Comparison of ENCODE assay signal across 8 cellular contexts in the genomic region with DNA sequence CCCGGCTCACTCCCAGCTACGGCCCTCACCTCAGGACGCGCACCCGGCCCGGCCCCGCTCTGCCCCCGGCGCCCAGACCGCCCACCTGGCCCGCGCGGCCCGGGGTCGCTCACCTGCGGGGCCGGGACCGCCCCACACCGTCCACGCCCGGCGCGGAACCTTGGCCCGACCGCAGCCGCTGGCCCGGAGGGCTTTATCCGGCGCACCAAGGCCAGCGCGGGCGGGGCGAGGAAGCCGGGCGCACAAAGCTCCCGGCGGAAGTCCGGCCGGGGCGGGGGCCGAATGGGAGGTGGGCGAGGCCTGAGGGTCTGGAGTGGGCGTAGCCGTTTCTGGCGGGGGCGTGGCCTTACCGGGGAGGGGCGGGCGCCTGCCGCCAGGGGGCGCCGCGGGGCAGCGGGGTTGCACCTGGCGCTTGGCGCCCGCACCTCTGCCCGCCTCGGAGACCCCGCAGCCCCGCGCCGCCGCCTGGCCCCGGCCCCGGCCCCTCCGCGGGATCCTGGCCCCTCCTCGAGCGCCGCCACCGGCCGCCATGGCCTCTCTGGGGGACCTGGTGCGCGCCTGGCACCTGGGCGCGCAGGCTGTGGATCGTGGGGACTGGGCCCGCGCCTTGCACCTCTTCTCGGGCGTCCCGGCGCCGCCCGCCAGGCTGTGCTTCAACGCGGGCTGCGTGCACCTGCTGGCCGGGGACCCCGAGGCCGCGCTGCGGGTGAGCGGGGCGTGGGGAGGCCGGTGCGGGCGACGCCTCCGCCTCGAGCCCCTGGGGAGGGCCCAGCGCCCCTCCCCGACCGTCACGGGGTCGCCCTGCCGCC. TPM values are rescaled to one million over a fixed set of nuclear protein-coding genes. Genes with fewer than 3 reads are reported as not detected.
DNase-seq lines count a peak whose midpoint lies in the region; ATAC-seq and TF ChIP-seq lines count a peak whose summit lies in the region.

TSS of gene EXD3 (minus strand) at position 162 of the 809 bp plus-strand sequence. CDS start 27,805 bp downstream, outside the sequence.
TSS of gene NOXA1 (plus strand) at position 393 of the 809 bp plus-strand sequence. CDS start at position 530, 137 bp downstream.

- H4K8ac ChIP-seq in H9 (replicated peaks; ENCODE audit: insufficient read length, low read depth, low read length): no peak within 1 kb of the TSS

- no peak within 1 kb of the TSS for H3K4ac ChIP-seq in H9 (ENCODE audit: low read depth, low read length)

- H3K4me1 Mint-ChIP-seq in H9: peaks cover 5 to 7% of the 10 kb centered on the region in 2 experiments

- TF ChIP-seq EP300 in gastroesophageal sphincter (IDR thresholded peaks at IDR 0.05): no peak

- H2BK12ac ChIP-seq in H9 (ENCODE audit: insufficient read length, low read depth, low read length): no peak within 1 kb of the TSS

- no peak within 1 kb of the TSS for H3K56ac ChIP-seq in H9 (ENCODE audit: insufficient read length, low read depth, low read length)

- H3K4me2 ChIP-seq in H9 (ENCODE audit: insufficient read depth, insufficient read length, low read length): peak within 1 kb of the TSS; percentile 97

- H3K79me2 ChIP-seq in H9 (ENCODE audit: insufficient read depth, low read length): no peaks in the 10 kb centered on the region

- peak; percentile 96 for ATAC-seq in gastroesophageal sphincter

- H3K4me3 Mint-ChIP-seq in H9: peak within 1 kb of the TSS; percentile 80 to 91

- no peak within 1 kb of the TSS for H2AFZ ChIP-seq in H9 (ENCODE audit: low read length)

- DNase-seq in GDM1 (lab: John Stamatoyannopoulos, UW) (peak; percentile 90), H9 (peak; percentile 93), MG63 (peak; percentile 88), SJCRH30 (peak; percentile 95 to 96), nucleus accumbens (lab: John Stamatoyannopoulos, UW) (peak in 54 of 56 donors; percentile 26 to 94 (median 78)), substantia nigra (lab: John Stamatoyannopoulos, UW) (peak; percentile 40 to 94 (median 85))
- peak; percentile 86 to 96 (median 94) for DNase-seq in activated naive CD4-positive, alpha-beta T cell (lab: John Stamatoyannopoulos, UW)

- peak within 1 kb of the TSS in 2 of 3 experiments; percentile 11 to 83; a peak in 3 of 7 replicates for H3K27ac Mint-ChIP-seq in H9

- H3K18ac ChIP-seq in H9 (ENCODE audit: insufficient read length, low read depth, low read length): no peak within 1 kb of the TSS

- no peaks in the 10 kb centered on the region for H3K79me1 ChIP-seq in H9 (ENCODE audit: insufficient read depth, low read depth, low read length, poor library complexity, severe bottlenecking)

- no peak within 1 kb of the TSS for H2BK120ac ChIP-seq in H9 (ENCODE audit: low read depth, low read length, poor library complexity, severe bottlenecking)

- no peak within 1 kb of the TSS for H2BK20ac ChIP-seq in H9 (ENCODE audit: low read depth, low read length, poor library complexity, severe bottlenecking)

- H3K27me3 ChIP-seq in H9 (ENCODE audit: insufficient read depth, low read length) (no peaks in the 10 kb centered on the region), MG63 (no peaks in the 10 kb centered on the region), SJCRH30 (no peaks in the 10 kb centered on the region; the same call in 1 of the 2 replicates), gastroesophageal sphincter (no peaks in the 10 kb centered on the region)

- no peak within 1 kb of the TSS; the same call in 1 of the 2 replicates for H3K14ac ChIP-seq in H9 (ENCODE audit: insufficient read depth, low read length)

- no peaks in the 10 kb centered on the region for H3K36me3 ChIP-seq in MG63
- no peaks in the 10 kb centered on the region for H3K36me3 ChIP-seq in SJCRH30
- H3K36me3 ChIP-seq in gastroesophageal sphincter: no peaks in the 10 kb centered on the region

- no peak within 1 kb of the TSS for H4K5ac ChIP-seq in H9 (ENCODE audit: insufficient read length, low read depth, low read length)

- peaks cover 10% of the 10 kb centered on the region for H3K27me3 Mint-ChIP-seq in H9 (ENCODE audit: low read depth)

- H3K9ac ChIP-seq in H9 (ENCODE audit: extremely low read depth, insufficient read length, low read length): peak within 1 kb of the TSS; percentile 79

- TF ChIP-seq CTCF in H9 (conservative IDR thresholded peaks at IDR 0.05): peak; percentile 59; the same call in 2 of the 3 replicates
- peak in 3 of 4 experiments; percentile 69 to 83 (median 82) for TF ChIP-seq CTCF in gastroesophageal sphincter (IDR thresholded peaks at IDR 0.05)

- no CpG with 5 or more reads among the region's 108 CpGs for WGBS in H9 (ENCODE audit: extremely low coverage, insufficient read length, low lambda C conversion rate)
- no CpG with 5 or more reads among the region's 108 CpGs for WGBS in gastroesophageal sphincter (ENCODE audit: low coverage in 1 of 2), 2 donors

- peaks cover 11% of the 10 kb centered on the region for H3K23me2 ChIP-seq in H9 (ENCODE audit: insufficient read length, low read depth, low read length, poor library complexity, severe bottlenecking)

- no peaks in the 10 kb centered on the region for H3K4me1 ChIP-seq in H9 (ENCODE audit: insufficient read depth, low read length)
- H3K4me1 ChIP-seq in SJCRH30: peaks cover 11% of the 10 kb centered on the region
- peaks cover 0 to 40% (median 11%) of the 10 kb centered on the region in 3 donors for H3K4me1 ChIP-seq in gastroesophageal sphincter

- H4K91ac ChIP-seq in H9 (ENCODE audit: insufficient read length, low read depth, low read length): no peak within 1 kb of the TSS

- no peak within 1 kb of the TSS for H2BK15ac ChIP-seq in H9 (ENCODE audit: low read depth, low read length)

- H3K9me3 Mint-ChIP-seq in H9: no peaks in the 10 kb centered on the region

- no peaks in the 10 kb centered on the region for H3K36me3 Mint-ChIP-seq in H9 (ENCODE audit: insufficient read depth in 1 of 3, low read depth in 3 of 3)

- no peak within 1 kb of the TSS for H2BK5ac ChIP-seq in H9 (ENCODE audit: insufficient read length, low read length)

- H2AK5ac ChIP-seq in H9 (ENCODE audit: insufficient read length, low read length): no peak within 1 kb of the TSS

- H3K4me3 ChIP-seq in MG63 (peak within 1 kb of the TSS; percentile 78), SJCRH30 (peak within 1 kb of the TSS; percentile 81), gastroesophageal sphincter (peak within 1 kb of the TSS; percentile 56 to 99)

- H3K27ac ChIP-seq in H9 (ENCODE audit: insufficient read length, low read depth, low read length) (no peak within 1 kb of the TSS), SJCRH30 (no peak within 1 kb of the TSS; the same call in 1 of the 2 replicates), gastroesophageal sphincter (peak within 1 kb of the TSS in 3 of 4 donors; percentile 75 to 87 (median 83)), substantia nigra (ENCODE audit: low read depth, low read length, poor library complexity, severe bottlenecking) (peak within 1 kb of the TSS; percentile 51)

- no peak within 1 kb of the TSS for H3K23ac ChIP-seq in H9 (ENCODE audit: insufficient read length, low read depth, low read length)

- no peak within 1 kb of the TSS for H3T11ph ChIP-seq in H9 (ENCODE audit: low read length)

- no peaks in the 10 kb centered on the region for H4K20me1 ChIP-seq in H9 (ENCODE audit: control insufficient read depth, insufficient read depth, insufficient read length)

- peak; percentile 28 to 32 for TF ChIP-seq POLR2A in gastroesophageal sphincter (IDR thresholded peaks at IDR 0.05)

- H3K9me3 ChIP-seq in H9 (ENCODE audit: control insufficient read depth, low read depth, low read length) (no peaks in the 10 kb centered on the region), MG63 (no peaks in the 10 kb centered on the region), SJCRH30 (replicated peaks) (no peaks in the 10 kb centered on the region), gastroesophageal sphincter (no peaks in the 10 kb centered on the region)

RNA-seq across cellular contexts. Expression of gene EXD3, which starts in this region (rescaled TPM):
- total RNA-seq in H9 (2021): 13.5 and 15.3 TPM in 2 replicates
- total RNA-seq in MG63 (2014; rRNA removed; shearing (Covaris generic); ENCODE audit: low replicate concordance): 1.2 TPM in 2 replicates
- total RNA-seq in SJCRH30 (2014; rRNA removed; shearing (Covaris generic)): 1.8 and 1.9 TPM in 2 replicates
- 10 to 100 TPM in 2 of 4 donors, 1 to 10 TPM in 2; 3.7 to 29.7 (median 10.9) TPM for total RNA-seq in gastroesophageal sphincter

RNA-seq across cellular contexts. Expression of gene NOXA1, which starts in this region (rescaled TPM):
- total RNA-seq in H9 (2021): 1.8 and 2.0 TPM in 2 replicates
- not detected in 2 replicates for total RNA-seq in MG63 (2014; rRNA removed; shearing (Covaris generic); ENCODE audit: low replicate concordance)
- total RNA-seq in SJCRH30 (2014; rRNA removed; shearing (Covaris generic)): not detected in 2 replicates
- total RNA-seq in gastroesophageal sphincter: 1 to 10 TPM; 1.1 to 4.2 (median 3.0) TPM

Comparison
In these comparisons a context has a peak if more than half of its experiments do, and no peak if none do; other contexts are left out.
1. H3K27ac ChIP-seq: peak in gastroesophageal sphincter (3 of 4) and substantia nigra (single experiment); none in H9 (single experiment) and SJCRH30 (single experiment).
2. Peak in every context shown above with its lines, with median percentiles within 50 percentile points of each other: DNase-seq and H3K4me3 ChIP-seq.